ENCODE assay signal across 8 cellular contexts in the genomic region with DNA sequence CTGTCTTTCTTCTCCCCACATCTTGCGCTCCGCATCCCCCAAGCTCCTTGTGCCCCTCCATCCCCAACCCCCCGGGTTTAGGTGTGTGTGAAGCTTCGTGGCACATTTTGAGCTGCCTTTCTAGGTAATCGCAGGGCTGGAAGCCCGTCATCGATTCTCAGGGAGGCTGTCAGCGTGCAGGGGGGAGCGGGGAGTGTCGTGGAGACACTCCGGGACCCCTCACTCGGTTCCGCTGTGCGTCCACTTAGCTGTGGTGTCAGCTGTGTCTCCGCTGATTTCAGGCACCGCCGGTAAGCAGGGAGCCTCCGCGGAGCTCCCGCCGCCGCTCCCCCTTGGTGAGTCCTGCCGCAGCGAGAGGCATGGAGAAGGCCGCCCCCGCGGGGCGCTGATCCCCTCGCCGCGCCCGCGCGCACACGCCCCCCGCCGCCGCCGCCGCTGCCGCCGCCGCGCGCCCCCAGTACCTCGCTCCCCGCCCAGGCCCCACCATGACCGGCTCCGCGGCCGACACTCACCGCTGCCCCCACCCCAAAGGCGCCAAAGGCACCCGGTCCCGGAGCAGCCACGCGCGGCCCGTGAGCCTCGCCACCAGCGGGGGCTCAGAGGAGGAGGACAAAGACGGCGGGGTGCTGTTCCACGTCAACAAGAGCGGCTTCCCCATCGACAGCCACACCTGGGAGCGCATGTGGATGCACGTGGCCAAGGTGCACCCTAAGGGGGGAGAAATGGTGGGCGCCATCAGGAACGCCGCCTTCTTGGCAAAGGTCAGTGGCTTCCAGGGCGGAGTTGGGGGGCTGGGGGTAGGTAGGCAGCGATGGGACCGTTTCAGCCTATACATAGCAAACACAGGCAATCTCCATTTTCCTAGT. TPM values are rescaled to one million over a fixed set of nuclear protein-coding genes. Genes with fewer than 3 reads are reported as not detected.
DNase-seq lines count a peak whose midpoint lies in the region; ATAC-seq and TF ChIP-seq lines count a peak whose summit lies in the region.

No MANE protein-coding gene starts in this region.

- H3K9me3 ChIP-seq in OCI-LY3 (ENCODE audit: insufficient read depth, low read length) (no peaks in the 10 kb centered on the region), ovary (peaks cover 0 to 2% of the 10 kb centered on the region in 2 donors)

- peaks cover 73% of the 10 kb centered on the region for H3K27me3 Mint-ChIP-seq in T-helper 1 cell treated with Interleukin-12 subunit alpha and Interleukin-12 subunit beta and Interleukin-4 antibody, amounts not matched to agents 30 μg/mL and 1 μg/mL, for 36 hours (ENCODE audit: low read depth)

- H3K4me1 Mint-ChIP-seq in T-helper 1 cell treated with Interleukin-12 subunit alpha and Interleukin-12 subunit beta and Interleukin-4 antibody, amounts not matched to agents 30 μg/mL and 1 μg/mL, for 36 hours (ENCODE audit: low read depth) = peaks cover 11% of the 10 kb centered on the region

- H3K4me3 Mint-ChIP-seq in T-helper 1 cell treated with Interleukin-12 subunit alpha and Interleukin-12 subunit beta and Interleukin-4 antibody, amounts not matched to agents 30 μg/mL and 1 μg/mL, for 36 hours = peak overlapping the region; percentile 82

- no peak for DNase-seq in T-helper 1 cell
- peak in 1 of 5 donors; percentile 19 for DNase-seq in ovary
- no peak for DNase-seq in RWPE1 (ENCODE audit: low spot score)
- no peak for DNase-seq in cerebellar nuclear complex (lab: John Stamatoyannopoulos, UW)
- no peak for DNase-seq in OCI-M1 (lab: John Stamatoyannopoulos, UW)

- ATAC-seq in esophagus mucosa = peak; percentile 24

- H2AFZ ChIP-seq in OCI-LY3 (ENCODE audit: low read depth, low read length) = no peak overlapping the region

- POLR2A ChIA-PET in RWPE1 (lab: Yijun Ruan, JAX; ENCODE audit: low non-redundant PET) = interaction anchor here (0.6 kb wide), 1 partner anchor 160 kb away, joined by 3 read pairs; no protein-coding TSS in a partner anchor

- no peaks in the 10 kb centered on the region for H3K9me3 Mint-ChIP-seq in T-helper 1 cell treated with Interleukin-12 subunit alpha and Interleukin-12 subunit beta and Interleukin-4 antibody, amounts not matched to agents 30 μg/mL and 1 μg/mL, for 36 hours

- peak overlapping the region; percentile 79 for H3K9ac ChIP-seq in OCI-LY3 (ENCODE audit: low read length)

- no peak overlapping the region for H3K27ac Mint-ChIP-seq in T-helper 1 cell treated with Interleukin-12 subunit alpha and Interleukin-12 subunit beta and Interleukin-4 antibody, amounts not matched to agents 30 μg/mL and 1 μg/mL, for 36 hours

- TF ChIP-seq CTCF in OCI-LY3 (IDR thresholded peaks at IDR 0.05; ENCODE audit: low read depth, low read length) = no peak
- no peak for TF ChIP-seq CTCF in ovary (IDR thresholded peaks at IDR 0.05)
- TF ChIP-seq CTCF in RWPE1 (conservative IDR thresholded peaks at IDR 0.05; ENCODE audit: low read depth) = no peak

- H4K20me1 ChIP-seq in OCI-LY3 (ENCODE audit: insufficient read depth, low read length) = no peaks in the 10 kb centered on the region

- TF ChIP-seq POLR2A in ovary (IDR thresholded peaks at IDR 0.05) = no peak

- intact Hi-C loops in ovary (cut with DNase I) = no loop called here

- H3K27me3 ChIP-seq in OCI-LY3 (ENCODE audit: low read depth, low read length) = no peaks in the 10 kb centered on the region
- no peaks in the 10 kb centered on the region for H3K27me3 ChIP-seq in ovary

- CTCF ChIA-PET in RWPE1 (lab: Yijun Ruan, JAX) = interaction anchor here (0.9 to 1.3 kb wide), 3 partner anchors 17 to 202 kb away, joined by 3 to 5 read pairs (median 4); no protein-coding TSS in a partner anchor

- no peak for TF ChIP-seq EP300 in ovary (IDR thresholded peaks at IDR 0.05)

- H3K36me3 Mint-ChIP-seq in T-helper 1 cell treated with Interleukin-12 subunit alpha and Interleukin-12 subunit beta and Interleukin-4 antibody, amounts not matched to agents 30 μg/mL and 1 μg/mL, for 36 hours (ENCODE audit: low read depth) = no peaks in the 10 kb centered on the region

- H3K27ac ChIP-seq in OCI-LY3 (ENCODE audit: low read length) (peak overlapping the region; percentile 32), ovary (no peak overlapping the region), RWPE1 (no peak overlapping the region)

- 4% methylated on average over 48 to 74 of the region's 74 CpGs for WGBS in ovary, 3 donors

- H3K4me2 ChIP-seq in OCI-LY3 (ENCODE audit: low read length) = peak overlapping the region; percentile 78

- peaks cover 29% of the 10 kb centered on the region for H3K36me3 ChIP-seq in OCI-LY3 (replicated peaks; ENCODE audit: low read depth, low read length)
- no peaks in the 10 kb centered on the region for H3K36me3 ChIP-seq in ovary

- H3K4me1 ChIP-seq in OCI-LY3 (ENCODE audit: low read length) (peaks cover 64% of the 10 kb centered on the region), ovary (ENCODE audit: insufficient read depth) (peaks cover 4% of the 10 kb centered on the region)

- H3K79me2 ChIP-seq in OCI-LY3 (ENCODE audit: low read length) = peaks cover 53% of the 10 kb centered on the region

- peak overlapping the region; percentile 85 for H3K4me3 ChIP-seq in OCI-LY3 (ENCODE audit: low read length)
- peak overlapping the region; percentile 57 for H3K4me3 ChIP-seq in ovary

RNA-seq across cellular contexts. Expression of a gene that starts 0.9 kb away (rescaled TPM):
- total RNA-seq in esophagus mucosa (0.36 TPM), ovary (1 to 10 TPM in 3 of 7 donors, under 1 TPM in 4; 0.28 to 2.1 (median 0.83) TPM)
- 1 to 10 TPM in 1 of 2 donors, under 1 TPM in 1; 0.74 to 1.6 TPM for polyA plus RNA-seq in ovary
